ENCODE assay signal across 17 cellular contexts in the genomic region with DNA sequence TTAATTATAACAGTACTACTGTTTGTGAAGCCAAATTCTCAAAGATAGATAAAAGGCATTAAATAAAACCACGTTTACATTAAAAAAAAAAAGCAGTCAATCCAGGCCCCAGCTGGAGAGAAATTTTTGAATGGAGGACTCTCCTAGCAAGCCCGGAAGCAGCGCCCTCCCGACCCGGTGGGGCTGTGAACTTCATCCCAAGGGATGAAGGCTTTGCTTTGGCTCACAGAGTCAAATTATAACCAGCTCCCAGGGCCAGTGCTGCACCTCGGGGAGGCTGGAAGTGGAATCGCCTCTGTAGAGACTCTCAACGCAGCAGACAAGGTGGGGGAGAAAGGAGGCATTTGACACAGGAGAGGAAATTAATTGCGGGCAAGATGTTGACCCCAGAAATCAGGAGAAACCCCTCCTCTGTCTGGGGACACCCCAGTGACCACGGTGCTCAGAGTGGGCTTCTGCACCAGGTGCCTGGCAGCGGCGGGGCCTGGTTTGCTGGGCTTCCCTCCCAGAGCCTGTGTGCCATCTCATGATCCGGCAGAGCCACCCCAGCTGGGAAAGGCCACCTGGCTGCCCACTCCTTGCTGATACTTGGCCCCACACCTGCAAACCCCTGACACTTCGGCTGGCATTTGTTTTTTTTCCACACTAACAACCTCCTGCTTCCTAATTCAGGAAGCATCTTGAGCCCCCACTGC.
"Had no signal": no experiment of that assay in that cellular context is flagged by ENCODE, and none has a peak within 500 bp of the region (broad histone marks: within the 10 kb centered on the region; RNA-seq: fewer than 3 reads in every experiment).

No MANE protein-coding gene starts in this region.

- H3K4me3 Mint-ChIP-seq: activated B cell treated with CpG ODN at 0.5 μM for 24 hours; activated CD4-positive, alpha-beta memory T cell treated with anti-CD3 and anti-CD28 coated beads for 36 hours; activated naive CD8-positive, alpha-beta T cell treated with anti-CD3 and anti-CD28 coated beads, Interleukin-2, amount 10 ng/mL, durations not matched to agents 7 days and 5 days; T-helper 2 cell treated with Interferon-gamma antibody and Interleukin-4, amounts not matched to agents 5 μg/mL and 100 μg/mL, for 36 hours had no signal

- H3K4me3 ChIP-seq: body of pancreas, dorsolateral prefrontal cortex, left lung, pancreas, upper lobe of right lung had no signal

- H3K27ac ChIP-seq: body of pancreas, dorsolateral prefrontal cortex, left lung, pancreas, upper lobe of right lung had no signal

- H3K27ac Mint-ChIP-seq: activated B cell treated with CpG ODN at 0.5 μM for 24 hours; activated CD4-positive, alpha-beta memory T cell treated with anti-CD3 and anti-CD28 coated beads for 36 hours; activated naive CD8-positive, alpha-beta T cell treated with anti-CD3 and anti-CD28 coated beads, Interleukin-2, amount 10 ng/mL, durations not matched to agents 7 days and 5 days; T-helper 2 cell treated with Interferon-gamma antibody and Interleukin-4, amounts not matched to agents 5 μg/mL and 100 μg/mL, for 36 hours had no signal

- H3K9me3 Mint-ChIP-seq: activated B cell treated with CpG ODN at 0.5 μM for 24 hours; activated CD4-positive, alpha-beta memory T cell treated with anti-CD3 and anti-CD28 coated beads for 36 hours; activated naive CD8-positive, alpha-beta T cell treated with anti-CD3 and anti-CD28 coated beads, Interleukin-2, amount 10 ng/mL, durations not matched to agents 7 days and 5 days; T-helper 2 cell treated with Interferon-gamma antibody and Interleukin-4, amounts not matched to agents 5 μg/mL and 100 μg/mL, for 36 hours had no signal

- H3K36me3 Mint-ChIP-seq: activated CD4-positive, alpha-beta memory T cell treated with anti-CD3 and anti-CD28 coated beads for 36 hours; activated naive CD8-positive, alpha-beta T cell treated with anti-CD3 and anti-CD28 coated beads, Interleukin-2, amount 10 ng/mL, durations not matched to agents 7 days and 5 days had no signal

- H3K4me1 ChIP-seq: body of pancreas, left lung, pancreas, upper lobe of right lung had no signal

- H3K4me1 Mint-ChIP-seq: activated B cell treated with CpG ODN at 0.5 μM for 24 hours; activated naive CD8-positive, alpha-beta T cell treated with anti-CD3 and anti-CD28 coated beads, Interleukin-2, amount 10 ng/mL, durations not matched to agents 7 days and 5 days had no signal

- DNase-seq: activated B cell treated with CpG ODN at 0.5 μM for 24 hours; activated CD4-positive, alpha-beta memory T cell treated with anti-CD3 and anti-CD28 coated beads for 36 hours; activated CD4-positive, alpha-beta T cell treated with anti-CD3 and anti-CD28 coated beads for 4 hours; activated naive CD4-positive, alpha-beta T cell; activated naive CD8-positive, alpha-beta T cell treated with anti-CD3 and anti-CD28 coated beads, Interleukin-2, amount 10 ng/mL, durations not matched to agents 7 days and 5 days; activated T-cell treated with anti-CD3 and anti-CD28 coated beads for 4 hours; body of pancreas; caudate nucleus; dorsolateral prefrontal cortex; foreskin fibroblast; glutamatergic neuron; pancreas; stimulated activated naive CD4-positive, alpha-beta T cell; upper lobe of right lung had no signal

- H3K27me3 Mint-ChIP-seq: activated B cell treated with CpG ODN at 0.5 μM for 24 hours; activated CD4-positive, alpha-beta memory T cell treated with anti-CD3 and anti-CD28 coated beads for 36 hours; activated naive CD8-positive, alpha-beta T cell treated with anti-CD3 and anti-CD28 coated beads, Interleukin-2, amount 10 ng/mL, durations not matched to agents 7 days and 5 days had no signal

- H3K36me3 ChIP-seq: left lung, pancreas, upper lobe of right lung had no signal

- ATAC-seq: body of pancreas, left lung, pancreas, sciatic nerve, upper lobe of right lung had no signal

- H3K9me3 ChIP-seq: body of pancreas, left lung, pancreas, upper lobe of right lung had no signal

- H3K27me3 ChIP-seq: body of pancreas, dorsolateral prefrontal cortex, left lung, pancreas, upper lobe of right lung had no signal
